19 cellular contexts compared by ENCODE assay signal in genomic region chr2:48050711-48051110, GRCh38.
A peak's percentile ranks its signal among the peaks of the same experiment; 100 is the strongest.
DNase-seq lines count a peak whose midpoint lies in the region; TF ChIP-seq lines count a peak whose summit lies in the region.
"Had no signal": no experiment of that assay in that cellular context is flagged by ENCODE, and none has a peak within 500 bp of the region (broad histone marks: within the 10 kb centered on the region; RNA-seq: fewer than 3 reads in every experiment).

No MANE protein-coding gene starts in this region.

- H3K36me3 Mint-ChIP-seq in H9 (ENCODE audit: insufficient read depth in 1 of 3, low read depth in 3 of 3) = peaks cover 2 to 5% (median 3%) of the 10 kb centered on the region in 3 experiments; a peak in 5 of 7 replicates
- H3K36me3 Mint-ChIP-seq: CD4-positive, alpha-beta memory T cell had no signal

- H3K56ac ChIP-seq in H9 (ENCODE audit: insufficient read length, low read depth, low read length) = no peak overlapping the region

- H2BK120ac ChIP-seq in trophoblast cell (ENCODE audit: insufficient read depth, low read length, poor library complexity) = no peak overlapping the region
- no peak overlapping the region for H2BK120ac ChIP-seq in H9 (ENCODE audit: low read depth, low read length, poor library complexity, severe bottlenecking)

- H3K36me3 ChIP-seq in trophoblast cell (ENCODE audit: control insufficient read depth in 1 of 2, insufficient read depth in 2 of 2, low read length in 2 of 2) = no peaks in the 10 kb centered on the region
- H3K36me3 ChIP-seq: HAP-1 had no signal

- H2AK5ac ChIP-seq in trophoblast cell (ENCODE audit: low read length) (no peak overlapping the region), H9 (ENCODE audit: insufficient read length, low read length) (no peak overlapping the region)

- H3K27me3 Mint-ChIP-seq in H9 (ENCODE audit: low read depth) = 0 out of 2 replicates have a peak, but pooled peaks cover 2% of the 10 kb centered on the region

- no peak for TF ChIP-seq CTCF in H9 (conservative IDR thresholded peaks at IDR 0.05)

- H2AFZ ChIP-seq in trophoblast cell (ENCODE audit: insufficient read depth, low read length, poor library complexity) (no peak overlapping the region), H9 (ENCODE audit: low read length) (no peak overlapping the region)
- H2AFZ ChIP-seq: GM23248 had no signal

- H3T11ph ChIP-seq in H9 (ENCODE audit: low read length) = no peak overlapping the region

- no peak overlapping the region for H3K23ac ChIP-seq in trophoblast cell (ENCODE audit: low read length)
- no peak overlapping the region for H3K23ac ChIP-seq in H9 (ENCODE audit: insufficient read length, low read depth, low read length)

- no peak overlapping the region for H2BK12ac ChIP-seq in trophoblast cell (ENCODE audit: low read length)
- no peak overlapping the region for H2BK12ac ChIP-seq in H9 (ENCODE audit: insufficient read length, low read depth, low read length)

- no peak overlapping the region for H4K12ac ChIP-seq in trophoblast cell (ENCODE audit: low read depth, low read length)

- H3K27ac ChIP-seq in trophoblast cell (ENCODE audit: low read depth, low read length) (peak overlapping the region; percentile 61), H9 (ENCODE audit: insufficient read length, low read depth, low read length) (no peak overlapping the region)
- H3K27ac ChIP-seq: A549, GM23248 had no signal

- no peak overlapping the region for H3K14ac ChIP-seq in trophoblast cell (ENCODE audit: low read length)
- no peak overlapping the region for H3K14ac ChIP-seq in H9 (ENCODE audit: insufficient read depth, low read length)

- H3K9me3 ChIP-seq in trophoblast cell (ENCODE audit: insufficient read depth, low read depth, low read length) (no peaks in the 10 kb centered on the region), H9 (ENCODE audit: control insufficient read depth, low read depth, low read length) (no peaks in the 10 kb centered on the region)
- H3K9me3 ChIP-seq: A549, HAP-1 had no signal

- H3K23me2 ChIP-seq in H9 (ENCODE audit: insufficient read length, low read depth, low read length, poor library complexity, severe bottlenecking) = no peaks in the 10 kb centered on the region

- H3K4ac ChIP-seq in trophoblast cell (ENCODE audit: low read depth, low read length) (no peak overlapping the region), H9 (ENCODE audit: low read depth, low read length) (no peak overlapping the region)

- H3K9ac ChIP-seq in trophoblast cell (ENCODE audit: low read length) (no peak overlapping the region), H9 (ENCODE audit: extremely low read depth, insufficient read length, low read length) (no peak overlapping the region)
- H3K9ac ChIP-seq: GM23248 had no signal

- H3K9me3 Mint-ChIP-seq in H9 = peaks cover 3 to 4% of the 10 kb centered on the region in 2 experiments

- DNase-seq in NOMO-1 treated with DMSO at 0.1 percent for 48 hours (lab: John Stamatoyannopoulos, UW; ENCODE audit: unreplicated experiment) (peak; percentile 2), NOMO-1 (lab: John Stamatoyannopoulos, UW; ENCODE audit: unreplicated experiment in 2 of 2) (no peak), ELF-1 (ENCODE audit: low read depth, low spot score) (peak; percentile 53), MV-4-11 (lab: John Stamatoyannopoulos, UW) (peak; percentile 17), trophoblast cell (peak; percentile 54 to 84), H9 (no peak), NCI-H2107 treated with DMSO at 0.1 percent for 48 hours (lab: John Stamatoyannopoulos, UW; ENCODE audit: unreplicated experiment) (no peak)
- DNase-seq: 8988T; ACHN; AML-193; C1 segment of cervical spinal cord; Calu3; CD4-positive, alpha-beta memory T cell; COR-L47; DMS53; DMS79 treated with DMSO at 0.1 percent for 48 hours; GM23248 had no signal

- no CpG with 5 or more reads among the region's 5 CpGs for WGBS in trophoblast cell (ENCODE audit: extremely low coverage, insufficient coverage, insufficient read length)
- WGBS in H9 (ENCODE audit: extremely low coverage, insufficient read length, low lambda C conversion rate) = no CpG with 5 or more reads among the region's 5 CpGs

- H4K8ac ChIP-seq in trophoblast cell (ENCODE audit: low read depth, low read length) (no peak overlapping the region), H9 (replicated peaks; ENCODE audit: insufficient read length, low read depth, low read length) (no peak overlapping the region)

- peaks cover 35 to 38% of the 10 kb centered on the region in 2 experiments for H3K4me1 Mint-ChIP-seq in H9
- H3K4me1 Mint-ChIP-seq: CD4-positive, alpha-beta memory T cell had no signal

- H3K4me2 ChIP-seq in trophoblast cell (ENCODE audit: low read length) (no peak overlapping the region), H9 (ENCODE audit: insufficient read depth, insufficient read length, low read length) (no peak overlapping the region)
- H3K4me2 ChIP-seq: A549 had no signal

- no peak overlapping the region for H4K91ac ChIP-seq in trophoblast cell (ENCODE audit: low read depth, low read length)
- no peak overlapping the region for H4K91ac ChIP-seq in H9 (ENCODE audit: insufficient read length, low read depth, low read length)

- no peak overlapping the region for H2BK15ac ChIP-seq in H9 (ENCODE audit: low read depth, low read length)

- H3K27me3 ChIP-seq in trophoblast cell (ENCODE audit: insufficient read depth, low read length) (no peaks in the 10 kb centered on the region), H9 (ENCODE audit: insufficient read depth, low read length) (no peaks in the 10 kb centered on the region)

- H2BK5ac ChIP-seq in trophoblast cell (ENCODE audit: low read depth, low read length, poor library complexity) = no peak overlapping the region
- H2BK5ac ChIP-seq in H9 (ENCODE audit: insufficient read length, low read length) = no peak overlapping the region

- peaks cover 1% of the 10 kb centered on the region for H3K79me2 ChIP-seq in trophoblast cell (ENCODE audit: control insufficient read depth, insufficient read depth, low read length, poor library complexity)
- H3K79me2 ChIP-seq in H9 (ENCODE audit: insufficient read depth, low read length) = no peaks in the 10 kb centered on the region

- no peak overlapping the region for H3K18ac ChIP-seq in trophoblast cell (ENCODE audit: low read length)
- no peak overlapping the region for H3K18ac ChIP-seq in H9 (ENCODE audit: insufficient read length, low read depth, low read length)

- H3K4me1 ChIP-seq in trophoblast cell (ENCODE audit: control insufficient read depth in 1 of 2, insufficient read depth in 2 of 2, low read length in 2 of 2) (peaks cover 9 to 20% of the 10 kb centered on the region in 2 experiments), H9 (ENCODE audit: insufficient read depth, low read length) (peaks cover 8% of the 10 kb centered on the region; the same call in 1 of the 2 replicates)
- H3K4me1 ChIP-seq: A549 had no signal

- peaks cover 14% of the 10 kb centered on the region for H3K79me1 ChIP-seq in trophoblast cell (ENCODE audit: low read length)
- H3K79me1 ChIP-seq in H9 (ENCODE audit: insufficient read depth, low read depth, low read length, poor library complexity, severe bottlenecking) = no peaks in the 10 kb centered on the region

- no peak overlapping the region for H3K4me3 Mint-ChIP-seq in H9
- H3K4me3 Mint-ChIP-seq: CD4-positive, alpha-beta memory T cell had no signal

- no peaks in the 10 kb centered on the region for H4K20me1 ChIP-seq in H9 (ENCODE audit: control insufficient read depth, insufficient read depth, insufficient read length)

- H3K4me3 ChIP-seq in trophoblast cell (ENCODE audit: low read depth, low read length) = no peak overlapping the region
- H3K4me3 ChIP-seq: A549, GM23248, HAP-1 had no signal

- no peak overlapping the region for H2BK20ac ChIP-seq in H9 (ENCODE audit: low read depth, low read length, poor library complexity, severe bottlenecking)

- no peak overlapping the region for H3K27ac Mint-ChIP-seq in H9

- no peak overlapping the region for H4K5ac ChIP-seq in H9 (ENCODE audit: insufficient read length, low read depth, low read length)

Comparison
In these comparisons a context has a peak if more than half of its experiments do, and no peak if none do; other contexts are left out.
1. DNase-seq: peak in NOMO-1 treated with DMSO at 0.1 percent for 48 hours (single experiment), ELF-1 (single experiment), MV-4-11 (single experiment) and trophoblast cell (2 of 2); none in NOMO-1 (0 of 2), H9 (single experiment) and NCI-H2107 treated with DMSO at 0.1 percent for 48 hours (single experiment).